In genomic region chr3:124034016-124034808, GRCh38 we compare ENCODE assay signal across 8 cellular contexts. TPM values are rescaled to one million over a fixed set of nuclear protein-coding genes. Genes with fewer than 3 reads are reported as not detected.
DNase-seq lines count a peak whose midpoint lies in the region; ATAC-seq and TF ChIP-seq lines count a peak whose summit lies in the region.

No MANE protein-coding gene starts in this region.

- H3K4me3 ChIP-seq in SK-N-SH (ENCODE audit: low read depth in 2 of 2, low read length in 1 of 2) (peak overlapping the region; percentile 96 to 97), endodermal cell (ENCODE audit: low read length) (peak overlapping the region; percentile 86), mucosa of stomach (ENCODE audit: low read length) (no peak overlapping the region), urinary bladder (ENCODE audit: low read depth, low read length) (peak overlapping the region; percentile 80)

- no peaks in the 10 kb centered on the region for H3K36me3 Mint-ChIP-seq in endodermal cell (ENCODE audit: low read depth)

- H3K27me3 Mint-ChIP-seq in endodermal cell (ENCODE audit: insufficient read depth) = peaks cover 32% of the 10 kb centered on the region

- H3K27me3 ChIP-seq in SK-N-SH (ENCODE audit: insufficient read depth) = no peaks in the 10 kb centered on the region
- H3K27me3 ChIP-seq in endodermal cell (ENCODE audit: control insufficient read depth, insufficient read depth, low read length, poor library complexity, severe bottlenecking) = peaks cover 73% of the 10 kb centered on the region
- peaks cover 55% of the 10 kb centered on the region for H3K27me3 ChIP-seq in mucosa of stomach (ENCODE audit: control insufficient read depth, insufficient read depth, low read length)

- no peaks in the 10 kb centered on the region for H3K9me3 Mint-ChIP-seq in endodermal cell

- H3K4me3 Mint-ChIP-seq in endodermal cell = peak overlapping the region; percentile 75

- peak overlapping the region; percentile 91 for H3K4me2 ChIP-seq in SK-N-SH

- peaks cover 38% of the 10 kb centered on the region for H3K79me2 ChIP-seq in SK-N-SH (ENCODE audit: insufficient read depth)

- CTCF ChIA-PET in SK-N-SH (lab: Yijun Ruan, JAX) = interaction anchor here (0.8 to 6.1 kb wide), 24 partner anchors 7 to 458 kb away, joined by 3 to 60 read pairs (median 4); no protein-coding TSS in a partner anchor

- TF ChIP-seq CTCF in GM13976 (IDR thresholded peaks at IDR 0.05; ENCODE audit: borderline replicate concordance, control extremely low read depth, extremely low read depth, insufficient read depth, missing control alignments) = no peak
- no peak for TF ChIP-seq CTCF in SK-N-SH (IDR thresholded peaks at IDR 0.05)
- TF ChIP-seq CTCF in endodermal cell (conservative IDR thresholded peaks at IDR 0.05) = no peak

- peak overlapping the region; percentile 91 for H2AFZ ChIP-seq in SK-N-SH (ENCODE audit: low read depth)

- peak overlapping the region in 1 of 2 experiments; percentile 92; a peak in 1 of 4 replicates for H3K27ac ChIP-seq in SK-N-SH (ENCODE audit: low read depth in 2 of 2, low read length in 1 of 2)
- peak overlapping the region; percentile 97 for H3K27ac ChIP-seq in endodermal cell (ENCODE audit: low read depth, low read length)
- H3K27ac ChIP-seq in urinary bladder (ENCODE audit: low read depth) = no peak overlapping the region

- TF ChIP-seq RAD21 in SK-N-SH (IDR thresholded peaks at IDR 0.05; ENCODE audit: low read length) = no peak

- no peak overlapping the region for H3K27ac Mint-ChIP-seq in endodermal cell

- no peaks in the 10 kb centered on the region for H3K36me3 ChIP-seq in SK-N-SH (replicated peaks in 1 of 2; ENCODE audit: control insufficient read depth in 1 of 2, insufficient read depth in 2 of 2, low read length in 1 of 2)
- H3K36me3 ChIP-seq in endodermal cell (ENCODE audit: control insufficient read depth, insufficient read depth, low read length) = no peaks in the 10 kb centered on the region
- no peaks in the 10 kb centered on the region for H3K36me3 ChIP-seq in mucosa of stomach (ENCODE audit: control insufficient read depth, insufficient read depth, low read length)
- no peaks in the 10 kb centered on the region for H3K36me3 ChIP-seq in urinary bladder (ENCODE audit: insufficient read depth)

- H3K4me1 ChIP-seq in SK-N-SH (ENCODE audit: control insufficient read depth in 1 of 2, insufficient read depth in 2 of 2, low read depth in 1 of 2, low read length in 1 of 2) (peaks cover 0 to 25% of the 10 kb centered on the region in 2 experiments; a peak in 3 of 4 replicates), endodermal cell (ENCODE audit: control insufficient read depth, insufficient read depth, low read length) (no peaks in the 10 kb centered on the region), mucosa of stomach (ENCODE audit: control insufficient read depth, insufficient read depth, low read length) (peaks cover 9% of the 10 kb centered on the region), urinary bladder (ENCODE audit: insufficient read depth) (no peaks in the 10 kb centered on the region)

- H3K9ac ChIP-seq in SK-N-SH (peak overlapping the region; percentile 90), endodermal cell (ENCODE audit: extremely low read depth, low read length, poor library complexity, severe bottlenecking) (peak overlapping the region; percentile 25), mucosa of stomach (ENCODE audit: low read length) (peak overlapping the region; percentile 59)

- H3K9me2 ChIP-seq in SK-N-SH = no peaks in the 10 kb centered on the region

- in situ Hi-C loops in GM13976 (cut with MboI; ENCODE audit: low sequenced_read_pairs, unreplicated experiment) = no loop called here

- WGBS in SK-N-SH (ENCODE audit: low lambda C conversion rate) = 15% methylated on average over 7 of the region's 46 CpGs
- 4 to 10% methylated on average over 7 to 46 of the region's 46 CpGs for WGBS in endodermal cell (ENCODE audit: insufficient coverage in 1 of 2, insufficient read length in 1 of 2), 2 experiments
- WGBS in urinary bladder = 4% methylated on average over 46 of the region's 46 CpGs

- peaks cover 11% of the 10 kb centered on the region for H3K4me1 Mint-ChIP-seq in endodermal cell

- no peaks in the 10 kb centered on the region for H3F3A ChIP-seq in SK-N-SH (replicated peaks; ENCODE audit: insufficient read depth)

- ATAC-seq in GM18519 (IDR thresholded peaks at IDR 0.05; ENCODE audit: low FRiP score, unreplicated experiment) (no peak), HG02885 (IDR thresholded peaks at IDR 0.05; ENCODE audit: poor library complexity, unreplicated experiment) (no peak), HG03025 (IDR thresholded peaks at IDR 0.05; ENCODE audit: low FRiP score, unreplicated experiment) (no peak)

- DNase-seq in GM13976 (ENCODE audit: low spot score) (peak; percentile 24), SK-N-SH (peak; percentile 79), endodermal cell (peak; percentile 76)

- TF ChIP-seq EP300 in SK-N-SH (IDR thresholded peaks at IDR 0.05; ENCODE audit: borderline replicate concordance in 1 of 2, low read depth in 1 of 2, low read length in 1 of 2) = no peak

- no peaks in the 10 kb centered on the region for H3K9me3 ChIP-seq in SK-N-SH
- H3K9me3 ChIP-seq in endodermal cell (ENCODE audit: control insufficient read depth, low read length) = no peaks in the 10 kb centered on the region
- no peaks in the 10 kb centered on the region for H3K9me3 ChIP-seq in mucosa of stomach (ENCODE audit: control insufficient read depth, low read length)

- peaks cover 6% of the 10 kb centered on the region; the same call in 1 of the 2 replicates for H4K20me1 ChIP-seq in SK-N-SH (ENCODE audit: insufficient read depth)

- POLR2A ChIA-PET in SK-N-SH (lab: Yijun Ruan, JAX) = interaction anchor here (0.9 to 3.0 kb wide), 8 partner anchors 9 to 284 kb away, joined by 3 to 14 read pairs (median 6); no protein-coding TSS in a partner anchor

TF ChIP-seq in SK-N-SH, 30 proteins besides CTCF, POLR2A, EP300 and RAD21:
- TF ChIP-seq GABPA (IDR thresholded peaks at IDR 0.05; ENCODE audit: low read depth) (no peak), FOSL2 (IDR thresholded peaks at IDR 0.05; ENCODE audit: borderline replicate concordance, low read depth) (no peak), SMC3 (IDR thresholded peaks at IDR 0.05; ENCODE audit: low read depth, low read length) (no peak), MXI1 (IDR thresholded peaks at IDR 0.05; ENCODE audit: low read depth, low read length) (no peak), EZH2phosphoT487 (IDR thresholded peaks at IDR 0.05; ENCODE audit: borderline replicate concordance, low read depth) (no peak), JUND (IDR thresholded peaks at IDR 0.05) (no peak), ELF1 (IDR thresholded peaks at IDR 0.05) (no peak)
- TF ChIP-seq, protein P1, sequence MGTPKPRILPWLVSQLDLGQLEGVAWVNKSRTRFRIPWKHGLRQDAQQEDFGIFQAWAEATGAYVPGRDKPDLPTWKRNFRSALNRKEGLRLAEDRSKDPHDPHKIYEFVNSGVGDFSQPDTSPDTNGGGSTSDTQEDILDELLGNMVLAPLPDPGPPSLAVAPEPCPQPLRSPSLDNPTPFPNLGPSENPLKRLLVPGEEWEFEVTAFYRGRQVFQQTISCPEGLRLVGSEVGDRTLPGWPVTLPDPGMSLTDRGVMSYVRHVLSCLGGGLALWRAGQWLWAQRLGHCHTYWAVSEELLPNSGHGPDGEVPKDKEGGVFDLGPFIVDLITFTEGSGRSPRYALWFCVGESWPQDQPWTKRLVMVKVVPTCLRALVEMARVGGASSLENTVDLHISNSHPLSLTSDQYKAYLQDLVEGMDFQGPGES (IDR thresholded peaks at IDR 0.05; ENCODE audit: low read depth, low read length) = no peak
- TF ChIP-seq, protein P2, sequence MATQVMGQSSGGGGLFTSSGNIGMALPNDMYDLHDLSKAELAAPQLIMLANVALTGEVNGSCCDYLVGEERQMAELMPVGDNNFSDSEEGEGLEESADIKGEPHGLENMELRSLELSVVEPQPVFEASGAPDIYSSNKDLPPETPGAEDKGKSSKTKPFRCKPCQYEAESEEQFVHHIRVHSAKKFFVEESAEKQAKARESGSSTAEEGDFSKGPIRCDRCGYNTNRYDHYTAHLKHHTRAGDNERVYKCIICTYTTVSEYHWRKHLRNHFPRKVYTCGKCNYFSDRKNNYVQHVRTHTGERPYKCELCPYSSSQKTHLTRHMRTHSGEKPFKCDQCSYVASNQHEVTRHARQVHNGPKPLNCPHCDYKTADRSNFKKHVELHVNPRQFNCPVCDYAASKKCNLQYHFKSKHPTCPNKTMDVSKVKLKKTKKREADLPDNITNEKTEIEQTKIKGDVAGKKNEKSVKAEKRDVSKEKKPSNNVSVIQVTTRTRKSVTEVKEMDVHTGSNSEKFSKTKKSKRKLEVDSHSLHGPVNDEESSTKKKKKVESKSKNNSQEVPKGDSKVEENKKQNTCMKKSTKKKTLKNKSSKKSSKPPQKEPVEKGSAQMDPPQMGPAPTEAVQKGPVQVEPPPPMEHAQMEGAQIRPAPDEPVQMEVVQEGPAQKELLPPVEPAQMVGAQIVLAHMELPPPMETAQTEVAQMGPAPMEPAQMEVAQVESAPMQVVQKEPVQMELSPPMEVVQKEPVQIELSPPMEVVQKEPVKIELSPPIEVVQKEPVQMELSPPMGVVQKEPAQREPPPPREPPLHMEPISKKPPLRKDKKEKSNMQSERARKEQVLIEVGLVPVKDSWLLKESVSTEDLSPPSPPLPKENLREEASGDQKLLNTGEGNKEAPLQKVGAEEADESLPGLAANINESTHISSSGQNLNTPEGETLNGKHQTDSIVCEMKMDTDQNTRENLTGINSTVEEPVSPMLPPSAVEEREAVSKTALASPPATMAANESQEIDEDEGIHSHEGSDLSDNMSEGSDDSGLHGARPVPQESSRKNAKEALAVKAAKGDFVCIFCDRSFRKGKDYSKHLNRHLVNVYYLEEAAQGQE (IDR thresholded peaks at IDR 0.05; ENCODE audit: low read depth, low read length) = no peak

RNA-seq across cellular contexts. Expression of gene KALRN, which starts 1.0 kb away (rescaled TPM):
- polyA plus RNA-seq in SK-N-SH (2012; rRNA removed) = 10.1 and 11.0 TPM in 2 replicates
- 7.3 and 8.3 TPM in 2 replicates for polyA plus RNA-seq in SK-N-SH (2012; cell fraction: cytosol; rRNA removed)
- polyA plus RNA-seq in SK-N-SH (2012; cell fraction: nucleus; rRNA removed) = 25.3 and 26.4 TPM in 2 replicates
- total RNA-seq in endodermal cell = 10 to 100 TPM; 17.2 to 18.4 TPM
- 24.4 TPM for polyA plus RNA-seq in endodermal cell (2013, experiment 1 of 2)
- polyA plus RNA-seq in endodermal cell (2013, experiment 2 of 2) = 28.6 TPM
- total RNA-seq in urinary bladder = 25.0 TPM
- polyA plus RNA-seq in urinary bladder = 6.1 TPM

RNA-seq across cellular contexts. Expression of gene ROPN1, which starts 42.3 kb away (rescaled TPM):
- polyA plus RNA-seq in SK-N-SH (2012; rRNA removed) (0.05 TPM in 1 of 2 replicates, not detected in the other), urinary bladder (not detected)
- not detected in 2 replicates for polyA plus RNA-seq in SK-N-SH (2012; cell fraction: cytosol; rRNA removed)
- polyA plus RNA-seq in SK-N-SH (2012; cell fraction: nucleus; rRNA removed) = 0.05 TPM in 1 of 2 replicates, not detected in the other
- total RNA-seq in endodermal cell (not detected), urinary bladder (not detected)
- polyA plus RNA-seq in endodermal cell (2013, experiment 1 of 2) = not detected
- polyA plus RNA-seq in endodermal cell (2013, experiment 2 of 2) = not detected

Comparison
In these comparisons a context has a peak if more than half of its experiments do, and no peak if none do; other contexts are left out.
1. DNase-seq: peak in every context shown above with its lines; median percentile 79 in SK-N-SH; 76 in endodermal cell; 24 in GM13976.
2. H3K9ac ChIP-seq: peak in every context shown above with its lines; median percentile 90 in SK-N-SH; 59 in mucosa of stomach; 25 in endodermal cell.